Comparison of ENCODE assay signal across 8 cellular contexts in the genomic region with DNA sequence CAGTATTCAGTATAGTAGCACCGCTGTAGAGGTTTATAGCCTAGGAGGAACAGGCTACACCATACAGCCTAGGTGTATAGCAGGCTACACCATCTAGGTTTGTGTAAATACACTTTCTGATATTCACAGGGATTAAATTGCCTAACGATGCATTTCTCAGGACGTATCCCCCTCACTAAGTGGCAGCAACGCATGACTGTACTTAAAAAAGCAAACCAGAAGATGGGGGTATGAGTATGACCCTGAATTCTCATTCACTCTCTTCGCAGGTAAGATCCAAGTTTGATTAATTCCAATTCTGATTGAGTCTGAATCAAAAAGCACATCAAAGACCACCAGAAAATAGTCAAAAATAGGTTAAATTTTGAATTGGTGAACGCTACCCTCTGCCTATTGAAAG. TPM values are rescaled to one million over a fixed set of nuclear protein-coding genes. Genes with fewer than 3 reads are reported as not detected.
A peak's percentile ranks its signal among the peaks of the same experiment; 100 is the strongest.
DNase-seq lines count a peak whose midpoint lies in the region; ATAC-seq, FAIRE-seq and TF ChIP-seq lines count a peak whose summit lies in the region.

No MANE protein-coding gene starts in this region.

- H3K36me3 ChIP-seq in HepG2 (replicated peaks in 1 of 2; ENCODE audit: control insufficient read depth in 1 of 2, insufficient read depth in 2 of 2, low read length in 2 of 2) = peaks cover 0 to 20% of the 10 kb centered on the region in 2 experiments; a peak in 2 of 5 replicates
- H3K36me3 ChIP-seq in upper lobe of right lung = peaks cover 21% of the 10 kb centered on the region

- ATAC-seq in HepG2 = 0 out of 3 replicates have a peak, but pooled peaks have one; percentile 9
- ATAC-seq in upper lobe of right lung = no peak
- no peak for ATAC-seq in HG03025 (IDR thresholded peaks at IDR 0.05; ENCODE audit: low FRiP score, unreplicated experiment)
- no peak for ATAC-seq in HG03457 (IDR thresholded peaks at IDR 0.05; ENCODE audit: unreplicated experiment)

- no peak for TF ChIP-seq POLR2A in HepG2 (IDR thresholded peaks at IDR 0.05; ENCODE audit: insufficient read depth in 1 of 2, low read depth in 2 of 2, low read length in 2 of 2)

- TF ChIP-seq CTCF in HepG2 (CRISPR knock-in tag; IDR thresholded peaks at IDR 0.05) (no peak), upper lobe of right lung (IDR thresholded peaks at IDR 0.05) (no peak)

- DNase-seq in activated naive CD4-positive, alpha-beta T cell treated with anti-CD3 and anti-CD28 coated beads, Interleukin-2, amount 10 ng/mL, durations not matched to agents 7 days and 5 days = no peak
- DNase-seq in activated naive CD4-positive, alpha-beta T cell treated with anti-CD3 and anti-CD28 coated beads, Interleukin-2, amount 50 U/mL, for 16 hours = no peak
- DNase-seq in HepG2 (ENCODE audit: low spot score) (no peak), upper lobe of right lung (no peak), HPDE6-E6E7 (ENCODE audit: extremely low spot score) (no peak)

- no peaks in the 10 kb centered on the region for H3K9me3 ChIP-seq in HepG2 (ENCODE audit: low read length)
- H3K9me3 ChIP-seq in upper lobe of right lung = no peaks in the 10 kb centered on the region

- TF ChIP-seq RAD21 in HepG2 (CRISPR knock-in tag; IDR thresholded peaks at IDR 0.05) = no peak

- no TSS peak for BruUV-seq in HepG2 (replicated peaks; lab: Mats Ljungman, UMichigan)

- in situ Hi-C loops in HepG2 (cut with HindIII; ENCODE audit: extremely low pct_ligation_motif_present, low pct_unique_long_range_greater_than_20kb) = no loop called here

- CTCF ChIA-PET in activated naive CD4-positive, alpha-beta T cell treated with anti-CD3 and anti-CD28 coated beads, Interleukin-2, amount 10 ng/mL, durations not matched to agents 7 days and 5 days (lab: Charles Lee) = no interaction called here
- CTCF ChIA-PET in HepG2 (lab: Yijun Ruan, JAX; ENCODE audit: low intra/inter-chr PET ratio, low total read pairs) = no interaction called here

- no peak for TF ChIP-seq EP300 in HepG2 (IDR thresholded peaks at IDR 0.05; ENCODE audit: low read depth in 2 of 2, low read length in 2 of 2)
- TF ChIP-seq EP300 in HepG2 (CRISPR knock-in tag; IDR thresholded peaks at IDR 0.05; ENCODE audit: borderline replicate concordance) = no peak

- peak overlapping the region; percentile 84 for H3K4me2 ChIP-seq in HepG2 (ENCODE audit: low read depth, low read length)

- FAIRE-seq in HepG2 (lab: Jason Lieb, UNC) = no peak

- peak overlapping the region; percentile 86 for H2AFZ ChIP-seq in HepG2 (ENCODE audit: low read length)

- peaks cover 27% of the 10 kb centered on the region for H3K36me3 Mint-ChIP-seq in activated naive CD4-positive, alpha-beta T cell treated with anti-CD3 and anti-CD28 coated beads, Interleukin-2, amount 10 ng/mL, durations not matched to agents 7 days and 5 days
- H3K36me3 Mint-ChIP-seq in activated naive CD8-positive, alpha-beta T cell = peaks cover 12% of the 10 kb centered on the region

- peak overlapping the region; percentile 98 for H3K4me3 Mint-ChIP-seq in activated naive CD4-positive, alpha-beta T cell treated with anti-CD3 and anti-CD28 coated beads, Interleukin-2, amount 10 ng/mL, durations not matched to agents 7 days and 5 days
- H3K4me3 Mint-ChIP-seq in activated naive CD8-positive, alpha-beta T cell = peak overlapping the region; percentile 98

- peak overlapping the region; percentile 67 to 92 (median 71) for H3K4me3 ChIP-seq in HepG2 (replicated peaks in 1 of 3; ENCODE audit: insufficient read depth in 1 of 3, low read depth in 2 of 3, low read length in 3 of 3)
- peak overlapping the region; percentile 89 for H3K4me3 ChIP-seq in upper lobe of right lung

- H3K79me2 ChIP-seq in HepG2 (ENCODE audit: insufficient read depth, low read length) = peaks cover 31% of the 10 kb centered on the region

- POLR2A ChIA-PET in HepG2 (lab: Yijun Ruan, JAX) = no interaction called here

- H3K9ac ChIP-seq in HepG2 (ENCODE audit: insufficient read depth, low read depth, low read length) = peak overlapping the region; percentile 86

- H3K27ac Mint-ChIP-seq in activated naive CD4-positive, alpha-beta T cell treated with anti-CD3 and anti-CD28 coated beads, Interleukin-2, amount 10 ng/mL, durations not matched to agents 7 days and 5 days = peak overlapping the region; percentile 94
- peak overlapping the region; percentile 94 for H3K27ac Mint-ChIP-seq in activated naive CD8-positive, alpha-beta T cell

- H3K27me3 Mint-ChIP-seq in activated naive CD4-positive, alpha-beta T cell treated with anti-CD3 and anti-CD28 coated beads, Interleukin-2, amount 10 ng/mL, durations not matched to agents 7 days and 5 days = peaks cover 16% of the 10 kb centered on the region
- H3K27me3 Mint-ChIP-seq in activated naive CD8-positive, alpha-beta T cell = peaks cover 6% of the 10 kb centered on the region

- intact Hi-C loops in HepG2 (cut with micrococcal nuclease; ENCODE audit: unreplicated experiment) (no loop called here), upper lobe of right lung (cut with DNase I) (no loop called here)

- H3K4me1 ChIP-seq in HepG2 (ENCODE audit: insufficient read depth, low read length) (peaks cover 29% of the 10 kb centered on the region), upper lobe of right lung (peaks cover 15% of the 10 kb centered on the region)

- no peaks in the 10 kb centered on the region for H4K20me1 ChIP-seq in HepG2 (ENCODE audit: insufficient read depth, low read length)

- WGBS in HepG2 (ENCODE audit: low lambda C conversion rate) = 11% methylated on average over 6 of the region's 6 CpGs

- H3K9me3 Mint-ChIP-seq in activated naive CD4-positive, alpha-beta T cell treated with anti-CD3 and anti-CD28 coated beads, Interleukin-2, amount 10 ng/mL, durations not matched to agents 7 days and 5 days = peaks cover 5% of the 10 kb centered on the region
- no peaks in the 10 kb centered on the region for H3K9me3 Mint-ChIP-seq in activated naive CD8-positive, alpha-beta T cell (ENCODE audit: low read depth)

- H3K27ac ChIP-seq in HepG2 (ENCODE audit: extremely low read length, insufficient read depth, low read length) = peak overlapping the region; percentile 76
- H3K27ac ChIP-seq in upper lobe of right lung = peak overlapping the region; percentile 85

- peaks cover 39% of the 10 kb centered on the region for H3K4me1 Mint-ChIP-seq in activated naive CD4-positive, alpha-beta T cell treated with anti-CD3 and anti-CD28 coated beads, Interleukin-2, amount 10 ng/mL, durations not matched to agents 7 days and 5 days
- peaks cover 44% of the 10 kb centered on the region for H3K4me1 Mint-ChIP-seq in activated naive CD8-positive, alpha-beta T cell (ENCODE audit: low read depth)

- H3K27me3 ChIP-seq in HepG2 (ENCODE audit: control insufficient read depth in 1 of 2, insufficient read depth in 2 of 2, low read length in 2 of 2) = no peaks in the 10 kb centered on the region; a peak in 1 of 5 replicates
- H3K27me3 ChIP-seq in upper lobe of right lung = no peaks in the 10 kb centered on the region

TF ChIP-seq in HepG2, 621 proteins besides CTCF, POLR2A, EP300 and RAD21 (continues in another document):
- TF ChIP-seq TFDP1 (CRISPR knock-in tag; IDR thresholded peaks at IDR 0.05; ENCODE audit: borderline replicate concordance) = no peak
- no peak for TF ChIP-seq ZNF484 (CRISPR knock-in tag; IDR thresholded peaks at IDR 0.05; ENCODE audit: borderline replicate concordance, low read depth)
- TF ChIP-seq, protein P1, sequence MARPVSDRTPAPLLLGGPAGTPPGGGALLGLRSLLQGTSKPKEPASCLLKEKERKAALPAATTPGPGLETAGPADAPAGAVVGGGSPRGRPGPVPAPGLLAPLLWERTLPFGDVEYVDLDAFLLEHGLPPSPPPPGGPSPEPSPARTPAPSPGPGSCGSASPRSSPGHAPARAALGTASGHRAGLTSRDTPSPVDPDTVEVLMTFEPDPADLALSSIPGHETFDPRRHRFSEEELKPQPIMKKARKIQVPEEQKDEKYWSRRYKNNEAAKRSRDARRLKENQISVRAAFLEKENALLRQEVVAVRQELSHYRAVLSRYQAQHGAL (CRISPR knock-in tag; IDR thresholded peaks at IDR 0.05; ENCODE audit: not compliant biosample characterization) = no peak
- TF ChIP-seq HOXA9 (CRISPR knock-in tag; IDR thresholded peaks at IDR 0.05; ENCODE audit: borderline replicate concordance) = no peak
- TF ChIP-seq ELF4 (CRISPR knock-in tag; IDR thresholded peaks at IDR 0.05; ENCODE audit: borderline replicate concordance) = no peak

RNA-seq across cellular contexts. Expression of gene ORC5, which starts 1.0 kb away (rescaled TPM):
- total RNA-seq in HepG2 (2016; rRNA removed; fragmentation: Illumina TruSeq; extraction: Trizol) = 18.6 and 18.8 TPM in 2 replicates
- 7.2 and 8.0 TPM in 2 replicates for total RNA-seq in HepG2 (2016; cell fraction: cytosol; rRNA removed; fragmentation: Illumina TruSeq; extraction: Trizol; ENCODE audit: low read depth)
- 18.7 and 19.4 TPM in 2 replicates for total RNA-seq in HepG2 (2016; cell fraction: insoluble cytoplasmic fraction; rRNA removed; fragmentation: Illumina TruSeq; extraction: Trizol)
- 6.4 and 7.0 TPM in 2 replicates for total RNA-seq in HepG2 (2016; cell fraction: membrane; rRNA removed; fragmentation: Illumina TruSeq; extraction: Trizol)
- 28.4 and 33.0 TPM in 2 replicates for total RNA-seq in HepG2 (2016; cell fraction: nucleus; rRNA removed; fragmentation: Illumina TruSeq; extraction: Trizol)
- polyA plus RNA-seq in HepG2 (2011; rRNA removed) = 3.1 and 4.8 TPM in 2 replicates
- 2.1 and 3.1 TPM in 2 replicates for polyA plus RNA-seq in HepG2 (2011; cell fraction: cytosol; rRNA removed)
- 3.6 and 5.6 TPM in 2 replicates for polyA plus RNA-seq in HepG2 (2011; cell fraction: nucleus; rRNA removed)
- polyA plus RNA-seq in HepG2 (2012) = 10.9 and 11.1 TPM in 2 replicates
- 2.5 and 2.9 TPM in 2 replicates for polyA plus RNA-seq in HepG2 (2016; cell fraction: cytosol; fragmentation: Illumina TruSeq; extraction: Trizol; ENCODE audit: low read depth)
- 17.4 and 19.1 TPM in 2 replicates for polyA plus RNA-seq in HepG2 (2016; cell fraction: insoluble cytoplasmic fraction; fragmentation: Illumina TruSeq; extraction: Trizol; ENCODE audit: low read depth)
- polyA plus RNA-seq in HepG2 (2016; cell fraction: membrane; fragmentation: Illumina TruSeq; extraction: Trizol; ENCODE audit: low read depth) = 3.0 and 3.4 TPM in 2 replicates
- 20.0 and 22.1 TPM in 2 replicates for polyA plus RNA-seq in HepG2 (2016; cell fraction: nucleus; fragmentation: Illumina TruSeq; extraction: Trizol; ENCODE audit: insufficient read depth, low read depth)
- 16.6 and 48.2 TPM in 2 replicates for polyA minus RNA-seq in HepG2 (2011; rRNA and poly(A)+ RNA removed; ENCODE audit: low replicate concordance)
- 4.1 and 4.8 TPM in 2 replicates for polyA minus RNA-seq in HepG2 (2011; cell fraction: cytosol; rRNA and poly(A)+ RNA removed)
- polyA minus RNA-seq in HepG2 (2011; cell fraction: nucleus; rRNA and poly(A)+ RNA removed) = 26.6 and 34.5 TPM in 2 replicates
- total RNA-seq in upper lobe of right lung = 13.6 TPM
